Comparison of ENCODE assay signal across 9 cellular contexts in the genomic region with DNA sequence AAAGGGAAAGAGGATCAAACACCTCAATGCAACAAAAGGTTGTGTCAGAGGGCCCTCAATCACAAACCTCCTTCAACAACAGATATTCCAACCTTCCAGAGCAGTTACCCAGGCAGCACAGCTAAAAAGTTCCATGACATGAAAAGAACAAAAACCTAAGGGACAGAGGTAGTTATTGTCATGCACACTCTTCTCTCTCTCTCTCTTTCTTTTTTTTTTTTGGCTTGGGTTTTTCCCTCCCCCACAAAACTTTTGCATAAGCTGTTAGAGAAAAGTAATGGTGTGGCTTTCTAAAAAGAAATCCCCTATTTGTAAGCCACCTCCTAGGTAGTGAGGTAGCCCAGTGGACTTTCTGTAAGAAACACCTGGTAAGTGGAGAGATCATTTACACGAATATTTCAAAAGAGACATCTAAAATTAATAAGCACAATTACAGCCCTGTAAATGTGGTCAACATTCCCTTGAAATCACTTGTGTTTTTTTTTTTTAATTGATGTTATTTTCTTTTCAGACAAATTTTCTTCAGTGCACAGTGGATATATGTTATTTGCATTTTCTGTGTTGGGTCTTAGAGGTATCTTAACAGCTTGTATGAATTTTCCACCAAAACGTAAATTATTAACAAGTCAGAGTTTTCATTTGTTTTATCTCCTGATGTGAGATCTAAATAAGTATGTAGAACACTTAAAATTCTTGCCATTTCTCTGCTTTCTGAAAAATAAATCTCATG. TPM values are rescaled to one million over a fixed set of nuclear protein-coding genes. Genes with fewer than 3 reads are reported as not detected.
DNase-seq lines count a peak whose midpoint lies in the region; ATAC-seq and TF ChIP-seq lines count a peak whose summit lies in the region.
"Had no signal": no experiment of that assay in that cellular context is flagged by ENCODE, and none has a peak within 500 bp of the region (broad histone marks: within the 10 kb centered on the region; RNA-seq: fewer than 3 reads in every experiment).

No MANE protein-coding gene starts in this region.

- H3K36me3 ChIP-seq in OCI-LY3 (replicated peaks; ENCODE audit: low read depth, low read length) (peaks cover 4% of the 10 kb centered on the region), smooth muscle cell (ENCODE audit: low read depth) (no peaks in the 10 kb centered on the region), prostate gland (no peaks in the 10 kb centered on the region)

- H3K27ac ChIP-seq in OCI-LY3 (ENCODE audit: low read length) (no peak overlapping the region), smooth muscle cell (ENCODE audit: low read depth) (peak overlapping the region; percentile 45), prostate gland (no peak overlapping the region)

- no peak for TF ChIP-seq CTCF in OCI-LY3 (IDR thresholded peaks at IDR 0.05; ENCODE audit: low read depth, low read length)
- TF ChIP-seq CTCF in smooth muscle cell (IDR thresholded peaks at IDR 0.05; ENCODE audit: borderline replicate concordance, insufficient read depth, poor library complexity, severe bottlenecking) = no peak
- no peak for TF ChIP-seq CTCF in prostate gland (IDR thresholded peaks at IDR 0.05)

- H3K4me3 ChIP-seq in OCI-LY3 (ENCODE audit: low read length) (peak overlapping the region; percentile 22; the same call in 1 of the 2 replicates), smooth muscle cell (no peak overlapping the region), prostate gland (no peak overlapping the region)

- ATAC-seq in GM19035 (IDR thresholded peaks at IDR 0.05; ENCODE audit: unreplicated experiment) (peak; percentile 87), HG02623 (IDR thresholded peaks at IDR 0.05; ENCODE audit: unreplicated experiment) (peak; percentile 83), left colon (no peak)

- peak overlapping the region; percentile 56 for H3K4me2 ChIP-seq in OCI-LY3 (ENCODE audit: low read length)
- H3K4me2 ChIP-seq in smooth muscle cell = peak overlapping the region; percentile 1

- intact Hi-C loops in left colon (cut with DNase I, micrococcal nuclease) = no loop called here
- intact Hi-C loops in prostate gland (cut with DNase I) = no loop called here

- peaks cover 17% of the 10 kb centered on the region for H3F3A ChIP-seq in smooth muscle cell (ENCODE audit: low read depth)

- no peaks in the 10 kb centered on the region for H3K9me3 ChIP-seq in OCI-LY3 (ENCODE audit: insufficient read depth, low read length)
- H3K9me3 ChIP-seq in smooth muscle cell (replicated peaks; ENCODE audit: low read depth) = no peaks in the 10 kb centered on the region
- H3K9me3 ChIP-seq in prostate gland = no peaks in the 10 kb centered on the region

- no peak overlapping the region for H2AFZ ChIP-seq in OCI-LY3 (ENCODE audit: low read depth, low read length)
- H2AFZ ChIP-seq in smooth muscle cell (ENCODE audit: low read depth) = no peak overlapping the region

- H3K9ac ChIP-seq in OCI-LY3 (ENCODE audit: low read length) (no peak overlapping the region), smooth muscle cell (ENCODE audit: low read depth) (no peak overlapping the region)

- H3K79me2 ChIP-seq in OCI-LY3 (ENCODE audit: low read length) (peaks cover 3% of the 10 kb centered on the region), smooth muscle cell (ENCODE audit: low read depth) (peaks cover 100% of the 10 kb centered on the region)

- no peak for DNase-seq in smooth muscle cell (lab: John Stamatoyannopoulos, UW; ENCODE audit: unreplicated experiment)
- no peak for DNase-seq in GDM1 (lab: John Stamatoyannopoulos, UW)
- DNase-seq in kidney tubule cell (ENCODE audit: low spot score) = no peak
- DNase-seq in left colon = no peak
- DNase-seq in prostate gland (ENCODE audit: low spot score) = no peak
- DNase-seq: NK-92 treated with Interleukin-12 subunit alpha and Interleukin-12 subunit beta, amount 100 ng/mL, for 24 hours had no signal

- TF ChIP-seq POLR2A in prostate gland (IDR thresholded peaks at IDR 0.05) = no peak

- H3K4me1 ChIP-seq in OCI-LY3 (ENCODE audit: low read length) (peaks cover 40% of the 10 kb centered on the region), smooth muscle cell (ENCODE audit: low read depth) (peaks cover 78% of the 10 kb centered on the region), prostate gland (replicated peaks) (no peaks in the 10 kb centered on the region)

- 60% methylated on average over 2 of the region's 2 CpGs for WGBS in smooth muscle cell (ENCODE audit: low lambda C conversion rate)
- WGBS in prostate gland = 77% methylated on average over 2 of the region's 2 CpGs

- H4K20me1 ChIP-seq in OCI-LY3 (ENCODE audit: insufficient read depth, low read length) = peaks cover 25% of the 10 kb centered on the region; the same call in 1 of the 2 replicates
- peaks cover 100% of the 10 kb centered on the region for H4K20me1 ChIP-seq in smooth muscle cell (ENCODE audit: low read depth)

- H3K27me3 ChIP-seq in OCI-LY3 (ENCODE audit: low read depth, low read length) = no peaks in the 10 kb centered on the region
- no peaks in the 10 kb centered on the region for H3K27me3 ChIP-seq in smooth muscle cell (ENCODE audit: low read depth)
- H3K27me3 ChIP-seq in prostate gland (replicated peaks; ENCODE audit: insufficient read depth) = no peaks in the 10 kb centered on the region

RNA-seq across cellular contexts. Expression of a gene that starts 48.4 kb away (rescaled TPM):
- total RNA-seq in smooth muscle cell (148 and 158 TPM in 2 replicates), left colon (10 to 100 TPM; 15.4 to 41.1 TPM), prostate gland (10 to 100 TPM; 13.1 to 80.4 TPM)
- 50.8 and 67.5 TPM in 2 replicates for polyA plus RNA-seq in smooth muscle cell
